Comparison of ENCODE assay signal across 22 cellular contexts in the genomic region with DNA sequence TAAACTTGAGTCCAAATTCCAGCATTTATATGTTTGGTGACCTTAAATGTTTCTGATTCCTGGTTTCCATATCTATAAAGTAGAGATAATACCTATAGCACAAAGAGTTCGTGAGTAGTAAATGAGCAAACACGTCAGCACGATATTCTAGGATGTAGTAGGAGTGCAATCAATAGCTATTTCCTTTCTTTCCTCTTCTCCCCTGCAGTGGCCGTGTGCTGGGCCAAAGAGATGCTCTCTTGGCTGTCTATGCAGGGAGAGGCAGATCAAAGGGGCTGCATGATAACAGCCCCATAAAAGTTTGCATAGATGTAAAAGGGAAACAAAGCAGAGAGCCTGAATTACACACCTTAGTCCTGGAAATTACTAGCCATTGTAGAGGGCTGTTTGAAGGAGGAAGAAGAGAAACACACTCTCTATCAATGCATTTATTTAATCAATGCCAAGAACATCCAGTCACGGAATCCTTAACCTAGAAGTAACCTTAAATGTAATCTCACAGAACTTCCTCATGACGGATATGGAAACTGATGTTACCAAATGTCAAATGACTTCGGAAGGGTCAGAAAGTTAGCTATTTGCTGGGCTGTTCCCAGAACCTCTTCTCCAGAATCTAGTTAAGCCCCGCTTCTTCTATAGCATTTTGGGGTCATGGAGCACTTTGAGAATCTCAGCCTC. TPM values are rescaled to one million over a fixed set of nuclear protein-coding genes. Genes with fewer than 3 reads are reported as not detected.
DNase-seq lines count a peak whose midpoint lies in the region; ATAC-seq and TF ChIP-seq lines count a peak whose summit lies in the region.
"Had no signal": no experiment of that assay in that cellular context is flagged by ENCODE, and none has a peak within 500 bp of the region (broad histone marks: within the 10 kb centered on the region; RNA-seq: fewer than 3 reads in every experiment).

No MANE protein-coding gene starts in this region.

- DNase-seq in ELF-1 (ENCODE audit: low read depth, low spot score), result peak; percentile 1
- DNase-seq in NOMO-1 treated with DMSO at 0.1 percent for 48 hours (lab: John Stamatoyannopoulos, UW; ENCODE audit: unreplicated experiment), result peak; percentile 59
- no peak for DNase-seq in hepatocyte (ENCODE audit: low spot score)
- DNase-seq in progenitor cell of endocrine pancreas (ENCODE audit: low spot score, unreplicated experiment), result no peak
- DNase-seq in amniotic stem cell (lab: John Stamatoyannopoulos, UW), result no peak
- no peak for DNase-seq in activated T-cell treated with anti-CD3 and anti-CD28 coated beads, Interleukin-2, amount 50 U/mL, for 4 hours
- DNase-seq in WTC11 (ENCODE audit: low spot score), result no peak
- DNase-seq: activated CD4-positive, alpha-beta T cell treated with anti-CD3 and anti-CD28 coated beads, Interleukin-2, amount 10 ng/mL, durations not matched to agents 24 days and 14 days; activated gamma-delta T cell; adrenal gland; COR-L47; GOT3; MG63; NCI-H2081; NCI-H446; NK-92 treated with Interleukin-12 subunit alpha and Interleukin-12 subunit beta, amount 100 ng/mL, for 24 hours; occipital lobe; T-cell had no signal

- no peaks in the 10 kb centered on the region for H3K36me3 Mint-ChIP-seq in progenitor cell of endocrine pancreas (ENCODE audit: insufficient read depth)
- no peaks in the 10 kb centered on the region for H3K36me3 Mint-ChIP-seq in activated T-cell treated with anti-CD3 and anti-CD28 coated beads, Interleukin-2, amount 50 U/mL, for 4 hours (ENCODE audit: insufficient read depth)
- H3K36me3 Mint-ChIP-seq in WTC11, result no peaks in the 10 kb centered on the region
- H3K36me3 Mint-ChIP-seq: stimulated activated effector memory CD8-positive, alpha-beta T cell treated with anti-CD3 and anti-CD28 coated beads, Interleukin-12 subunit alpha, Interleukin-12 subunit beta, amount 100 ng/mL, for 72 hours; T-cell had no signal

- H2AFZ ChIP-seq in hepatocyte, result no peak overlapping the region

- no peaks in the 10 kb centered on the region for H3K36me3 ChIP-seq in hepatocyte (replicated peaks; ENCODE audit: insufficient read depth, low read depth)
- H3K36me3 ChIP-seq: adrenal gland, gastroesophageal sphincter, MG63, right atrium auricular region had no signal

- ATAC-seq in HG03442 (IDR thresholded peaks at IDR 0.05; ENCODE audit: unreplicated experiment) (no peak), WTC11 (no peak)
- ATAC-seq in activated T-cell treated with anti-CD3 and anti-CD28 coated beads, Interleukin-2, amount 50 U/mL, for 4 hours, result no peak
- ATAC-seq: gastroesophageal sphincter; stimulated activated effector memory CD8-positive, alpha-beta T cell treated with anti-CD3 and anti-CD28 coated beads, Interleukin-12 subunit alpha, Interleukin-12 subunit beta, amount 100 ng/mL, for 72 hours; T-cell had no signal

- WGBS in hepatocyte (ENCODE audit: low lambda C conversion rate, missing lambda C conversion rate), result 62% methylated on average over 8 of the region's 8 CpGs

- H3K79me2 ChIP-seq in hepatocyte, result no peaks in the 10 kb centered on the region

- POLR2A ChIA-PET in WTC11 (lab: Charles Lee), result interaction anchor here (0.5 kb wide), 1 partner anchor 10 kb away, joined by 3 read pairs; no protein-coding TSS in a partner anchor

- H3K4me1 Mint-ChIP-seq in progenitor cell of endocrine pancreas (ENCODE audit: low read depth) (peaks cover 4% of the 10 kb centered on the region), WTC11 (peaks cover 12% of the 10 kb centered on the region)
- peaks cover 30% of the 10 kb centered on the region for H3K4me1 Mint-ChIP-seq in activated T-cell treated with anti-CD3 and anti-CD28 coated beads, Interleukin-2, amount 50 U/mL, for 4 hours (ENCODE audit: low read depth)

- H3K27ac Mint-ChIP-seq in progenitor cell of endocrine pancreas (peak overlapping the region; percentile 27), WTC11 (no peak overlapping the region)
- H3K27ac Mint-ChIP-seq: activated CD4-positive, alpha-beta T cell treated with anti-CD3 and anti-CD28 coated beads, Interleukin-2, amount 10 ng/mL, durations not matched to agents 24 days and 14 days; stimulated activated effector memory CD8-positive, alpha-beta T cell treated with anti-CD3 and anti-CD28 coated beads, Interleukin-12 subunit alpha, Interleukin-12 subunit beta, amount 100 ng/mL, for 72 hours; T-cell had no signal

- H3K9me3 Mint-ChIP-seq in progenitor cell of endocrine pancreas (ENCODE audit: low read depth) (no peaks in the 10 kb centered on the region), WTC11 (no peaks in the 10 kb centered on the region)
- H3K9me3 Mint-ChIP-seq in activated T-cell treated with anti-CD3 and anti-CD28 coated beads, Interleukin-2, amount 50 U/mL, for 4 hours, result no peaks in the 10 kb centered on the region
- H3K9me3 Mint-ChIP-seq: activated CD4-positive, alpha-beta T cell treated with anti-CD3 and anti-CD28 coated beads, Interleukin-2, amount 10 ng/mL, durations not matched to agents 24 days and 14 days; stimulated activated effector memory CD8-positive, alpha-beta T cell treated with anti-CD3 and anti-CD28 coated beads, Interleukin-12 subunit alpha, Interleukin-12 subunit beta, amount 100 ng/mL, for 72 hours; T-cell had no signal

- H3K27ac ChIP-seq in hepatocyte, result peak overlapping the region; percentile 79
- H3K27ac ChIP-seq: gastroesophageal sphincter, right atrium auricular region had no signal

- no peaks in the 10 kb centered on the region for H4K20me1 ChIP-seq in hepatocyte (ENCODE audit: insufficient read depth, poor library complexity, severe bottlenecking)

- no peaks in the 10 kb centered on the region for H3K27me3 ChIP-seq in hepatocyte
- H3K27me3 ChIP-seq: adrenal gland, gastroesophageal sphincter, MG63, right atrium auricular region had no signal

- TF ChIP-seq CTCF in hepatocyte (IDR thresholded peaks at IDR 0.05; ENCODE audit: poor library complexity), result no peak
- no peak for TF ChIP-seq CTCF in progenitor cell of endocrine pancreas (IDR thresholded peaks at IDR 0.05; ENCODE audit: unreplicated experiment)
- no peak for TF ChIP-seq CTCF in WTC11 (IDR thresholded peaks at IDR 0.05)

- CTCF ChIA-PET in WTC11 (lab: Charles Lee), result no interaction called here

- H3K4me3 Mint-ChIP-seq in progenitor cell of endocrine pancreas (ENCODE audit: low read depth), result no peak overlapping the region
- no peak overlapping the region for H3K4me3 Mint-ChIP-seq in activated T-cell treated with anti-CD3 and anti-CD28 coated beads, Interleukin-2, amount 50 U/mL, for 4 hours
- H3K4me3 Mint-ChIP-seq in WTC11, result no peak overlapping the region
- H3K4me3 Mint-ChIP-seq: activated CD4-positive, alpha-beta T cell treated with anti-CD3 and anti-CD28 coated beads, Interleukin-2, amount 10 ng/mL, durations not matched to agents 24 days and 14 days; stimulated activated effector memory CD8-positive, alpha-beta T cell treated with anti-CD3 and anti-CD28 coated beads, Interleukin-12 subunit alpha, Interleukin-12 subunit beta, amount 100 ng/mL, for 72 hours; T-cell had no signal

- H3K9me2 ChIP-seq in hepatocyte (replicated peaks; ENCODE audit: insufficient read depth), result no peaks in the 10 kb centered on the region

- H3K27me3 Mint-ChIP-seq in progenitor cell of endocrine pancreas, result no peaks in the 10 kb centered on the region
- no peaks in the 10 kb centered on the region for H3K27me3 Mint-ChIP-seq in activated T-cell treated with anti-CD3 and anti-CD28 coated beads, Interleukin-2, amount 50 U/mL, for 4 hours (ENCODE audit: low read depth)
- H3K27me3 Mint-ChIP-seq in WTC11 (ENCODE audit: low read depth), result no peaks in the 10 kb centered on the region
- H3K27me3 Mint-ChIP-seq: T-cell had no signal

- H3K4me2 ChIP-seq in hepatocyte, result peak overlapping the region; percentile 22

- no peak overlapping the region for H3K4me3 ChIP-seq in hepatocyte
- H3K4me3 ChIP-seq: adrenal gland, gastroesophageal sphincter, MG63, right atrium auricular region had no signal

- H3K9me3 ChIP-seq in hepatocyte (ENCODE audit: low read depth), result no peaks in the 10 kb centered on the region
- H3K9me3 ChIP-seq: adrenal gland, gastroesophageal sphincter, MG63, right atrium auricular region had no signal

- H3K4me1 ChIP-seq in hepatocyte (ENCODE audit: insufficient read depth), result no peaks in the 10 kb centered on the region
- H3K4me1 ChIP-seq: gastroesophageal sphincter, right atrium auricular region had no signal

TF ChIP-seq in WTC11, 78 proteins besides CTCF, POLR2A, EP300 and RAD21:
- TF ChIP-seq ZNF219 (CRISPR knock-in tag; IDR thresholded peaks at IDR 0.05; ENCODE audit: borderline replicate concordance), result no peak
- no peak for TF ChIP-seq ZNF263 (CRISPR knock-in tag; IDR thresholded peaks at IDR 0.05; ENCODE audit: low read depth)
- TF ChIP-seq ZNF396 (CRISPR knock-in tag; IDR thresholded peaks at IDR 0.05; ENCODE audit: borderline replicate concordance), result no peak
- TF ChIP-seq, protein P1, sequence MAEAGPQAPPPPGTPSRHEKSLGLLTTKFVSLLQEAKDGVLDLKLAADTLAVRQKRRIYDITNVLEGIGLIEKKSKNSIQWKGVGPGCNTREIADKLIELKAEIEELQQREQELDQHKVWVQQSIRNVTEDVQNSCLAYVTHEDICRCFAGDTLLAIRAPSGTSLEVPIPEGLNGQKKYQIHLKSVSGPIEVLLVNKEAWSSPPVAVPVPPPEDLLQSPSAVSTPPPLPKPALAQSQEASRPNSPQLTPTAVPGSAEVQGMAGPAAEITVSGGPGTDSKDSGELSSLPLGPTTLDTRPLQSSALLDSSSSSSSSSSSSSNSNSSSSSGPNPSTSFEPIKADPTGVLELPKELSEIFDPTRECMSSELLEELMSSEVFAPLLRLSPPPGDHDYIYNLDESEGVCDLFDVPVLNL (CRISPR knock-in tag; IDR thresholded peaks at IDR 0.05; ENCODE audit: borderline replicate concordance, low read depth), result no peak
- no peak for TF ChIP-seq ATF2 (CRISPR knock-in tag; IDR thresholded peaks at IDR 0.05; ENCODE audit: borderline replicate concordance, low read depth)
- TF ChIP-seq RORB (CRISPR knock-in tag; IDR thresholded peaks at IDR 0.05), result no peak
TF ChIP-seq in WTC11: peak in this region for 0.

RNA-seq across cellular contexts. Expression of gene PLAC8, which starts 35.5 kb away (rescaled TPM):
- total RNA-seq in hepatocyte, result 16.6 and 24.4 TPM in 2 replicates
- polyA plus RNA-seq in hepatocyte, result 6.9 and 14.2 TPM in 2 replicates
- 4.7 and 5.9 TPM in 2 replicates for total RNA-seq in progenitor cell of endocrine pancreas
- total RNA-seq in activated T-cell treated with anti-CD3 and anti-CD28 coated beads, Interleukin-2, amount 50 U/mL, for 4 hours, result 10 to 100 TPM; 11.8 to 14.9 (median 14.3) TPM
- total RNA-seq in WTC11 (2021), result 1.4 to 3.1 TPM (median 1.6 TPM) in 3 replicates

Comparison
In these comparisons a context has a peak if more than half of its experiments do, and no peak if none do; other contexts are left out.
1. DNase-seq: peak in ELF-1 (single experiment) and NOMO-1 treated with DMSO at 0.1 percent for 48 hours (single experiment); none in hepatocyte (single experiment), progenitor cell of endocrine pancreas (single experiment), amniotic stem cell (single experiment), activated T-cell treated with anti-CD3 and anti-CD28 coated beads, Interleukin-2, amount 50 U/mL, for 4 hours (single experiment) and WTC11 (single experiment).